ENCODE assay signal across 17 cellular contexts in the genomic region with DNA sequence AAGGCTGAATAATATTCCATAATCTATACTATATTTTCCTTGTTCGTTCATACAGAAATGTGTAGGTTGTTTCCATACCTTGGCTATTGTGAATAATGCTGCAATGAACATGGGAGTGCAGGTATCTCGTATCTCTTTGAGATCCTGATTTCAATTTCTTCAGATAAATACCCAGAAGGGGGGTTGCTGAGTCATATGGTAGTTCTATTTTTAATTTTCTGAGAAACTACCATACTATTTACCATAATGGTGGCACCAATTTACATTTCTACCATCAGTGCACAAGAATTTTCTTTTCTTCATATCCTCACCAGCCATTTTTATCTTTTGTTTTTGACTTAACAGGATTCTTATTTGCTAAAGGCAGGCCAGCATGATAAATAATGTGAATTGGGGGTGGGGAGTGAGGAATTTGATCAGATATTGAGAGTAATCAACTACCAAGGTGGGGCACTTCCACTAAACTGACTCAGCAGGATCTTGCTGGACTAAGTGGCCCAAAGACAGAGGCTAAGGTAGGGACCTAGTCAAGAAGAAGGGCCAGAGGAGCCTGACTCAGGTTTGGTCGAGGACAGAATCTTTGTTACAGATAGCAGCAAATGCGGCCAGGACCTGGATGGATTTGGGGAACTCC.
"Had no signal": no experiment of that assay in that cellular context is flagged by ENCODE, and none has a peak within 500 bp of the region (broad histone marks: within the 10 kb centered on the region; RNA-seq: fewer than 3 reads in every experiment).

No MANE protein-coding gene starts in this region.

- H3K36me3 ChIP-seq: gastrocnemius medialis, left lung, sigmoid colon, upper lobe of right lung had no signal

- H3K36me3 Mint-ChIP-seq: brain had no signal

- H3K9me3 Mint-ChIP-seq: central memory CD8-positive, alpha-beta T cell; nephron had no signal

- H3K27ac Mint-ChIP-seq: brain, nephron had no signal

- H3K9me3 ChIP-seq: gastrocnemius medialis, left lung, sigmoid colon, testis, upper lobe of right lung had no signal

- H3K27me3 ChIP-seq: gastrocnemius medialis, left lung, testis, upper lobe of right lung had no signal

- H3K4me3 Mint-ChIP-seq: brain; central memory CD8-positive, alpha-beta T cell; nephron had no signal

- H3K27me3 Mint-ChIP-seq: central memory CD8-positive, alpha-beta T cell had no signal

- H3K4me1 ChIP-seq: gastrocnemius medialis, sigmoid colon, testis had no signal

- DNase-seq: activated CD4-positive, alpha-beta T cell treated with anti-CD3 and anti-CD28 coated beads for 48 hours; activated effector memory CD4-positive, alpha-beta T cell treated with anti-CD3 and anti-CD28 coated beads, Interleukin-2, amount 50 U/mL, for 16 hours; amygdala; effector memory CD4-positive, alpha-beta T cell; gastrocnemius medialis; islet precursor cell; left lung; occipital lobe; sigmoid colon; stimulated activated CD4-positive, alpha-beta T cell treated with anti-CD3 and anti-CD28 coated beads, Interleukin-12 subunit alpha, Interleukin-12 subunit beta, amount 100 ng/mL, for 4 hours; stimulated activated naive CD4-positive, alpha-beta T cell treated with Interleukin-2 at 50 U/mL for 16 hours; testis; upper lobe of right lung had no signal

- H3K27ac ChIP-seq: epithelial cell of prostate, gastrocnemius medialis, sigmoid colon, testis, upper lobe of right lung had no signal

- H3K4me3 ChIP-seq: gastrocnemius medialis, left lung, sigmoid colon, testis, upper lobe of right lung had no signal

- ATAC-seq: gastrocnemius medialis, left lung, upper lobe of right lung had no signal
